In genomic region chr10:63470928-63471327, GRCh38 we compare ENCODE assay signal across 18 cellular contexts.
"Had no signal": no experiment of that assay in that cellular context is flagged by ENCODE, and none has a peak within 500 bp of the region (broad histone marks: within the 10 kb centered on the region; RNA-seq: fewer than 3 reads in every experiment).

No MANE protein-coding gene starts in this region.

- H3K27ac ChIP-seq: RWPE1 had no signal

- H3K9me3 ChIP-seq: SK-N-SH had no signal

- ATAC-seq: T-cell had no signal

- H3K4me2 ChIP-seq: SK-N-SH had no signal

- H3K9ac ChIP-seq: SK-N-SH had no signal

- DNase-seq: KBM-7, NCI-H1092 treated with DMSO at 0.1 percent for 48 hours, NCI-H1436, NCI-H187, NCI-H2029, NCI-H2081 treated with DMSO at 0.1 percent for 48 hours, NCI-H2171, NCI-H226, NCI-H446, NCI-H510A, NCI-H524 treated with DMSO at 0.1 percent for 48 hours, NCI-H69, NCI-H774, SHP77, SK-N-SH, SW 1271, T-cell had no signal
